ENCODE assay signal across 11 cellular contexts in genomic region chr2:106566050-106566449, GRCh38.
DNase-seq lines count a peak whose midpoint lies in the region; ATAC-seq and TF ChIP-seq lines count a peak whose summit lies in the region.
"Had no signal": no experiment of that assay in that cellular context is flagged by ENCODE, and none has a peak within 500 bp of the region (broad histone marks: within the 10 kb centered on the region; RNA-seq: fewer than 3 reads in every experiment).

No MANE protein-coding gene starts in this region.

- no peaks in the 10 kb centered on the region for H3K36me3 ChIP-seq in heart left ventricle
- no peaks in the 10 kb centered on the region for H3K36me3 ChIP-seq in left ventricle myocardium inferior
- no peaks in the 10 kb centered on the region for H3K36me3 ChIP-seq in adipocyte (ENCODE audit: control insufficient read depth, insufficient read depth, low read length, severe bottlenecking)

- CTCF ChIA-PET in HEK293T (lab: Yijun Ruan, JAX), result no interaction called here

- WGBS in heart left ventricle, 4 donors, result 44 to 62% (median 50%) methylated on average over 6 of the region's 6 CpGs

- H3K9me3 ChIP-seq in heart left ventricle, result no peaks in the 10 kb centered on the region
- no peaks in the 10 kb centered on the region for H3K9me3 ChIP-seq in left ventricle myocardium inferior (replicated peaks)
- H3K9me3 ChIP-seq in adipocyte (ENCODE audit: control insufficient read depth, low read length), result no peaks in the 10 kb centered on the region

- H3K27me3 Mint-ChIP-seq in nephron (ENCODE audit: low read depth), result peaks cover 10% of the 10 kb centered on the region

- H3K4me3 ChIP-seq in heart left ventricle (no peak overlapping the region), left ventricle myocardium inferior (no peak overlapping the region), adipocyte (ENCODE audit: low read length) (no peak overlapping the region)

- H3K27ac ChIP-seq in heart left ventricle (peak overlapping the region in 1 of 12 donors; percentile 9), left ventricle myocardium inferior (replicated peaks) (no peak overlapping the region)

- TF ChIP-seq POLR2A in heart left ventricle (IDR thresholded peaks at IDR 0.05), result no peak

- H3K36me3 Mint-ChIP-seq in nephron (ENCODE audit: low read depth), result no peaks in the 10 kb centered on the region
- H3K36me3 Mint-ChIP-seq: natural killer cell had no signal

- H3K4me1 ChIP-seq in heart left ventricle (peaks cover 0 to 33% (median 6%) of the 10 kb centered on the region in 12 donors), left ventricle myocardium inferior (peaks cover 42% of the 10 kb centered on the region), adipocyte (ENCODE audit: control insufficient read depth, insufficient read depth, low read length) (peaks cover 11% of the 10 kb centered on the region)

- POLR2A ChIA-PET in HEK293T (lab: Yijun Ruan, JAX), result no interaction called here

- peak overlapping the region; percentile 69 to 78 (median 72) for H3K27ac Mint-ChIP-seq in nephron
- H3K27ac Mint-ChIP-seq: natural killer cell had no signal

- H3K4me1 Mint-ChIP-seq in nephron, result peaks cover 63% of the 10 kb centered on the region
- H3K4me1 Mint-ChIP-seq: natural killer cell had no signal

- ATAC-seq in heart left ventricle, result peak in 3 of 4 donors; percentile 78 to 87 (median 80)
- ATAC-seq: natural killer cell had no signal

- H3K9ac ChIP-seq in adipocyte (ENCODE audit: low read length), result no peak overlapping the region

- peak in 4 of 5 donors; percentile 30 to 60 (median 50) for DNase-seq in heart left ventricle
- DNase-seq in left ventricle myocardium inferior, result no peak
- DNase-seq in adipocyte (ENCODE audit: low read depth), result peak; percentile 15
- no peak for DNase-seq in HEK293T (ENCODE audit: extremely low spot score)
- DNase-seq in AG20443 (ENCODE audit: low spot score), result no peak
- no peak for DNase-seq in EL
- no peak for DNase-seq in iPS-NIHi11 (ENCODE audit: low spot score)
- DNase-seq: HCEC 1CT, natural killer cell, T1000 had no signal

- H3K27me3 ChIP-seq in heart left ventricle, result no peaks in the 10 kb centered on the region
- H3K27me3 ChIP-seq in left ventricle myocardium inferior (ENCODE audit: low read depth), result no peaks in the 10 kb centered on the region
- H3K27me3 ChIP-seq in adipocyte (replicated peaks; ENCODE audit: control insufficient read depth, insufficient read depth, low read length), result peaks cover 22% of the 10 kb centered on the region

- no peak overlapping the region for H3K4me3 Mint-ChIP-seq in nephron
- H3K4me3 Mint-ChIP-seq: natural killer cell had no signal

- no peaks in the 10 kb centered on the region for H3K9me3 Mint-ChIP-seq in nephron
- H3K9me3 Mint-ChIP-seq: natural killer cell had no signal

- no peak for TF ChIP-seq CTCF in heart left ventricle (IDR thresholded peaks at IDR 0.05)
- TF ChIP-seq CTCF in left ventricle myocardium inferior (IDR thresholded peaks at IDR 0.05; ENCODE audit: borderline replicate concordance), result no peak
- TF ChIP-seq CTCF in nephron (IDR thresholded peaks at IDR 0.05; ENCODE audit: unreplicated experiment in 3 of 3), result no peak

- intact Hi-C loops in heart left ventricle (cut with DNase I) (no loop called here), left ventricle myocardium inferior (cut with micrococcal nuclease) (no loop called here)

TF ChIP-seq in HEK293T, 16 proteins besides CTCF, POLR2A, EP300 and RAD21:
- TF ChIP-seq ELF4 (IDR thresholded peaks at IDR 0.05), result no peak
- TF ChIP-seq NFRKB (IDR thresholded peaks at IDR 0.05), result no peak
- no peak for TF ChIP-seq L3MBTL2 (conservative IDR thresholded peaks at IDR 0.05)
- TF ChIP-seq SUZ12 (IDR thresholded peaks at IDR 0.05), result no peak
- no peak for TF ChIP-seq SP1 (IDR thresholded peaks at IDR 0.05)
- no peak for TF ChIP-seq FOXA1 (IDR thresholded peaks at IDR 0.05)
- TF ChIP-seq HDGF (IDR thresholded peaks at IDR 0.05; ENCODE audit: borderline replicate concordance), result no peak
- no peak for TF ChIP-seq BHLHE40 (IDR thresholded peaks at IDR 0.05; ENCODE audit: borderline replicate concordance)

Comparison
In these comparisons a context has a peak if more than half of its experiments do, and no peak if none do; other contexts are left out.
1. DNase-seq: peak in heart left ventricle (4 of 5) and adipocyte (single experiment); none in left ventricle myocardium inferior (single experiment), HEK293T (single experiment), AG20443 (single experiment), EL (single experiment) and iPS-NIHi11 (single experiment).